In genomic region chr3:51385621-51386091, GRCh38 we compare ENCODE assay signal across 8 cellular contexts. TPM values are rescaled to one million over a fixed set of nuclear protein-coding genes. Genes with fewer than 3 reads are reported as not detected.
DNase-seq lines count a peak whose midpoint lies in the region; ATAC-seq and TF ChIP-seq lines count a peak whose summit lies in the region.

No MANE protein-coding gene starts in this region.

- no peaks in the 10 kb centered on the region for H3K27me3 ChIP-seq in CD4-positive, CD25-positive, alpha-beta regulatory T cell (ENCODE audit: control insufficient read depth, insufficient read depth, low read length)
- no peaks in the 10 kb centered on the region for H3K27me3 ChIP-seq in Loucy (ENCODE audit: insufficient read depth, low read length, poor library complexity, severe bottlenecking)

- H3K9me3 ChIP-seq in CD4-positive, CD25-positive, alpha-beta regulatory T cell (ENCODE audit: control insufficient read depth in 2 of 2, low read length in 2 of 2), result no peaks in the 10 kb centered on the region
- no peaks in the 10 kb centered on the region for H3K9me3 ChIP-seq in Loucy (ENCODE audit: insufficient read depth, low read depth, low read length)

- peak overlapping the region; percentile 92 to 99 (median 98) for H3K4me3 Mint-ChIP-seq in CD4-positive, CD25-positive, alpha-beta regulatory T cell
- peak overlapping the region; percentile 97 for H3K4me3 Mint-ChIP-seq in natural killer cell

- intact Hi-C loops in natural killer cell (cut with micrococcal nuclease), result loop anchor here (2.0 to 10.0 kb wide), 3 partner anchors 417 to 1031 kb away; partner anchors contain the start of genes CYB561D2, NPRL2 and TMEM115

- H2AFZ ChIP-seq in Loucy (ENCODE audit: low read length), result no peak overlapping the region

- peak overlapping the region; percentile 88 for H3K27ac ChIP-seq in CD4-positive, CD25-positive, alpha-beta regulatory T cell (ENCODE audit: insufficient read depth, low read length, poor library complexity, severe bottlenecking)
- peak overlapping the region; percentile 91 to 93 for H3K27ac ChIP-seq in coronary artery

- peaks cover 16 to 67% (median 38%) of the 10 kb centered on the region in 4 donors for H3K4me1 Mint-ChIP-seq in CD4-positive, CD25-positive, alpha-beta regulatory T cell
- H3K4me1 Mint-ChIP-seq in natural killer cell, result peaks cover 46 to 48% of the 10 kb centered on the region in 2 donors

- peak overlapping the region; percentile 82 for H3K4me3 ChIP-seq in CD4-positive, CD25-positive, alpha-beta regulatory T cell (ENCODE audit: low read depth, low read length)
- H3K4me3 ChIP-seq in Loucy (ENCODE audit: low read length, poor library complexity, severe bottlenecking) (peak overlapping the region; percentile 97), coronary artery (peak overlapping the region; percentile 87)

- peaks cover 6% of the 10 kb centered on the region for H3K36me3 Mint-ChIP-seq in CD4-positive, CD25-positive, alpha-beta regulatory T cell
- no peaks in the 10 kb centered on the region for H3K36me3 Mint-ChIP-seq in natural killer cell

- H3K9me3 Mint-ChIP-seq in CD4-positive, CD25-positive, alpha-beta regulatory T cell, result no peaks in the 10 kb centered on the region
- no peaks in the 10 kb centered on the region for H3K9me3 Mint-ChIP-seq in natural killer cell

- H3K4me1 ChIP-seq in CD4-positive, CD25-positive, alpha-beta regulatory T cell (ENCODE audit: control insufficient read depth, insufficient read depth, low read length, poor library complexity, severe bottlenecking), result peaks cover 50% of the 10 kb centered on the region
- H3K4me1 ChIP-seq in Loucy (ENCODE audit: insufficient read depth, low read length, poor library complexity, severe bottlenecking), result peaks cover 45% of the 10 kb centered on the region

- peak overlapping the region; percentile 84 for H3K4me2 ChIP-seq in Loucy (ENCODE audit: low read depth, low read length, poor library complexity, severe bottlenecking)

- H3K27me3 Mint-ChIP-seq in CD4-positive, CD25-positive, alpha-beta regulatory T cell, result peaks cover 2% of the 10 kb centered on the region
- no peaks in the 10 kb centered on the region for H3K27me3 Mint-ChIP-seq in natural killer cell (ENCODE audit: low read depth in 2 of 2)

- H3K9me2 ChIP-seq in Loucy (replicated peaks; ENCODE audit: low read depth, low read length), result no peaks in the 10 kb centered on the region

- H4K20me1 ChIP-seq in Loucy (ENCODE audit: insufficient read depth, low read length, poor library complexity, severe bottlenecking), result peaks cover 43% of the 10 kb centered on the region

- peaks cover 16% of the 10 kb centered on the region for H3K36me3 ChIP-seq in CD4-positive, CD25-positive, alpha-beta regulatory T cell (ENCODE audit: control insufficient read depth, insufficient read depth, low read length)
- H3K36me3 ChIP-seq in Loucy (ENCODE audit: insufficient read depth, low read length), result peaks cover 16% of the 10 kb centered on the region; the same call in 1 of the 2 replicates

- no peak for TF ChIP-seq CTCF in Loucy (conservative IDR thresholded peaks at IDR 0.05; ENCODE audit: low read length)
- no peak for TF ChIP-seq CTCF in coronary artery (IDR thresholded peaks at IDR 0.05)
- no peak for TF ChIP-seq CTCF in natural killer cell (IDR thresholded peaks at IDR 0.05)

- peak overlapping the region; percentile 88 to 99 (median 90) for H3K27ac Mint-ChIP-seq in CD4-positive, CD25-positive, alpha-beta regulatory T cell
- H3K27ac Mint-ChIP-seq in natural killer cell, result peak overlapping the region; percentile 96 to 98

- DNase-seq in CD4-positive, CD25-positive, alpha-beta regulatory T cell, result no peak
- DNase-seq in coronary artery (ENCODE audit: low spot score) (no peak), natural killer cell (no peak), iPS-NIHi7 (ENCODE audit: extremely low spot score) (no peak), OCI-M2 (lab: John Stamatoyannopoulos, UW; ENCODE audit: unreplicated experiment) (no peak)

- peaks cover 4% of the 10 kb centered on the region; the same call in 1 of the 2 replicates for H3F3A ChIP-seq in Loucy (ENCODE audit: low read depth)

- no peak for ATAC-seq in CD4-positive, CD25-positive, alpha-beta regulatory T cell (ENCODE audit: low read depth in 2 of 2)
- ATAC-seq in natural killer cell (no peak), GM18873 (IDR thresholded peaks at IDR 0.05; ENCODE audit: low FRiP score, unreplicated experiment) (no peak), GM19452 (IDR thresholded peaks at IDR 0.05; ENCODE audit: unreplicated experiment) (no peak)

- peak overlapping the region; percentile 97 for H3K9ac ChIP-seq in Loucy (ENCODE audit: low read depth, low read length, poor library complexity, severe bottlenecking)

- H3K79me2 ChIP-seq in Loucy (ENCODE audit: insufficient read depth, low read length), result peaks cover 71% of the 10 kb centered on the region

RNA-seq across cellular contexts. Expression of gene MANF, which starts 0.6 kb away (rescaled TPM):
- total RNA-seq in CD4-positive, CD25-positive, alpha-beta regulatory T cell, result 33.9 TPM
- 10 to 100 TPM; 34.5 to 55.4 (median 43.5) TPM for polyA plus RNA-seq in CD4-positive, CD25-positive, alpha-beta regulatory T cell
- total RNA-seq in natural killer cell, result 10 to 100 TPM; 51.7 to 58.6 (median 58.3) TPM

RNA-seq across cellular contexts. Expression of gene RBM15B, which starts 5.4 kb away (rescaled TPM):
- total RNA-seq in CD4-positive, CD25-positive, alpha-beta regulatory T cell, result 28.4 TPM
- polyA plus RNA-seq in CD4-positive, CD25-positive, alpha-beta regulatory T cell, result 10 to 100 TPM; 10.1 to 14.2 (median 12.0) TPM
- 10 to 100 TPM; 23.7 to 29.0 (median 28.6) TPM for total RNA-seq in natural killer cell
